11 cellular contexts compared by ENCODE assay signal in genomic region chr15:25947336-25948080, GRCh38.
A peak's percentile ranks its signal among the peaks of the same experiment; 100 is the strongest.
DNase-seq lines count a peak whose midpoint lies in the region; ATAC-seq, FAIRE-seq and TF ChIP-seq lines count a peak whose summit lies in the region.
"Had no signal": no experiment of that assay in that cellular context is flagged by ENCODE, and none has a peak within 500 bp of the region (broad histone marks: within the 10 kb centered on the region; RNA-seq: fewer than 3 reads in every experiment).

No MANE protein-coding gene starts in this region.

- no peaks in the 10 kb centered on the region for H3K36me3 ChIP-seq in left lung

- TF ChIP-seq CTCF in left lung (IDR thresholded peaks at IDR 0.05) (no peak), foreskin keratinocyte (conservative IDR thresholded peaks at IDR 0.05) (no peak)

- ATAC-seq in left lung (peak; percentile 75), GM19395 (IDR thresholded peaks at IDR 0.05; ENCODE audit: unreplicated experiment) (no peak), foreskin keratinocyte (no peak)
- ATAC-seq in effector memory CD8-positive, alpha-beta T cell (replicated peaks): no peak
- ATAC-seq: K562, T-helper 17 cell had no signal

- no peak overlapping the region for H3K4me3 Mint-ChIP-seq in effector memory CD8-positive, alpha-beta T cell
- H3K4me3 Mint-ChIP-seq: activated naive CD4-positive, alpha-beta T cell treated with anti-CD3 and anti-CD28 coated beads, Interleukin-2, amount 10 ng/mL, durations not matched to agents 7 days and 5 days; T-helper 17 cell had no signal

- no peaks in the 10 kb centered on the region for H3K27me3 Mint-ChIP-seq in effector memory CD8-positive, alpha-beta T cell

- H3K4me3 ChIP-seq in left lung: no peak overlapping the region
- H3K4me3 ChIP-seq: K562 had no signal

- no peaks in the 10 kb centered on the region for H3K4me1 Mint-ChIP-seq in effector memory CD8-positive, alpha-beta T cell (ENCODE audit: low read depth in 2 of 2)
- H3K4me1 Mint-ChIP-seq: activated naive CD4-positive, alpha-beta T cell treated with anti-CD3 and anti-CD28 coated beads, Interleukin-2, amount 10 ng/mL, durations not matched to agents 7 days and 5 days; T-helper 17 cell had no signal

- intact Hi-C loops in left lung (cut with DNase I): no loop called here

- peak; percentile 42 for DNase-seq in COR-L47 (lab: John Stamatoyannopoulos, UW)
- DNase-seq in HT1080 (ENCODE audit: low read depth): peak; percentile 85
- DNase-seq in RCC 7860 (ENCODE audit: low spot score): peak; percentile 35
- no peak for DNase-seq in left lung
- no peak for DNase-seq in foreskin keratinocyte
- DNase-seq in central memory CD4-positive, alpha-beta T cell: no peak
- DNase-seq in effector memory CD8-positive, alpha-beta T cell: no peak
- DNase-seq: activated naive CD4-positive, alpha-beta T cell treated with anti-CD3 and anti-CD28 coated beads, Interleukin-2, amount 10 ng/mL, durations not matched to agents 7 days and 5 days; T-helper 17 cell had no signal

- H3K27ac Mint-ChIP-seq in effector memory CD8-positive, alpha-beta T cell: no peak overlapping the region
- H3K27ac Mint-ChIP-seq: activated naive CD4-positive, alpha-beta T cell treated with anti-CD3 and anti-CD28 coated beads, Interleukin-2, amount 10 ng/mL, durations not matched to agents 7 days and 5 days; T-helper 17 cell had no signal

- H3K27me3 ChIP-seq in left lung (no peaks in the 10 kb centered on the region), foreskin keratinocyte (no peaks in the 10 kb centered on the region)

- no peak for FAIRE-seq in RCC 7860 (lab: Jason Lieb, UNC)
- FAIRE-seq: K562 had no signal

- no peaks in the 10 kb centered on the region for H3K36me3 Mint-ChIP-seq in effector memory CD8-positive, alpha-beta T cell (ENCODE audit: insufficient read depth)
- H3K36me3 Mint-ChIP-seq: activated naive CD4-positive, alpha-beta T cell treated with anti-CD3 and anti-CD28 coated beads, Interleukin-2, amount 10 ng/mL, durations not matched to agents 7 days and 5 days had no signal

- H3K4me1 ChIP-seq in left lung (peaks cover 0 to 6% of the 10 kb centered on the region in 2 donors), foreskin keratinocyte (no peaks in the 10 kb centered on the region)

- H3K9me3 ChIP-seq in left lung: no peaks in the 10 kb centered on the region

- H3K9me3 Mint-ChIP-seq in effector memory CD8-positive, alpha-beta T cell: no peaks in the 10 kb centered on the region
- H3K9me3 Mint-ChIP-seq: activated naive CD4-positive, alpha-beta T cell treated with anti-CD3 and anti-CD28 coated beads, Interleukin-2, amount 10 ng/mL, durations not matched to agents 7 days and 5 days had no signal

- H3K27ac ChIP-seq in left lung (peak overlapping the region in 1 of 2 donors; percentile 3), foreskin keratinocyte (no peak overlapping the region)

Comparison
In these comparisons a context has a peak if more than half of its experiments do, and no peak if none do; other contexts are left out.
1. DNase-seq: peak in COR-L47 (single experiment), HT1080 (single experiment) and RCC 7860 (single experiment); none in left lung (0 of 2), foreskin keratinocyte (0 of 2), central memory CD4-positive, alpha-beta T cell (single experiment) and effector memory CD8-positive, alpha-beta T cell (0 of 3).